ENCODE assay signal across 11 cellular contexts in genomic region chr3:52891164-52891563, GRCh38. TPM values are rescaled to one million over a fixed set of nuclear protein-coding genes. Genes with fewer than 3 reads are reported as not detected.
A peak's percentile ranks its signal among the peaks of the same experiment; 100 is the strongest.
DNase-seq lines count a peak whose midpoint lies in the region; ATAC-seq and TF ChIP-seq lines count a peak whose summit lies in the region.
"Had no signal": no experiment of that assay in that cellular context is flagged by ENCODE, and none has a peak within 500 bp of the region (broad histone marks: within the 10 kb centered on the region; RNA-seq: fewer than 3 reads in every experiment).

No MANE protein-coding gene starts in this region.

- H3K9me3 ChIP-seq in left lung, result no peaks in the 10 kb centered on the region
- H3K9me3 ChIP-seq: mucosa of descending colon had no signal

- no peaks in the 10 kb centered on the region for H3K9me3 Mint-ChIP-seq in stimulated activated effector memory CD8-positive, alpha-beta T cell treated with anti-CD3 and anti-CD28 coated beads, Interleukin-12 subunit alpha, Interleukin-12 subunit beta, amount 100 ng/mL, for 72 hours

- H3K4me3 ChIP-seq in left lung (no peak overlapping the region), brain microvascular endothelial cell (ENCODE audit: low read depth, low read length) (no peak overlapping the region)
- H3K4me3 ChIP-seq: mucosa of descending colon had no signal

- H3K27ac ChIP-seq in left lung (peak overlapping the region; percentile 37 to 77), brain microvascular endothelial cell (no peak overlapping the region)

- H3K4me1 Mint-ChIP-seq in stimulated activated effector memory CD8-positive, alpha-beta T cell treated with anti-CD3 and anti-CD28 coated beads, Interleukin-12 subunit alpha, Interleukin-12 subunit beta, amount 100 ng/mL, for 72 hours, result peaks cover 71% of the 10 kb centered on the region

- peak overlapping the region; percentile 90 for H3K27ac Mint-ChIP-seq in stimulated activated effector memory CD8-positive, alpha-beta T cell treated with anti-CD3 and anti-CD28 coated beads, Interleukin-12 subunit alpha, Interleukin-12 subunit beta, amount 100 ng/mL, for 72 hours

- peaks cover 15% of the 10 kb centered on the region for H3K36me3 Mint-ChIP-seq in stimulated activated effector memory CD8-positive, alpha-beta T cell treated with anti-CD3 and anti-CD28 coated beads, Interleukin-12 subunit alpha, Interleukin-12 subunit beta, amount 100 ng/mL, for 72 hours

- H3K4me3 Mint-ChIP-seq in stimulated activated effector memory CD8-positive, alpha-beta T cell treated with anti-CD3 and anti-CD28 coated beads, Interleukin-12 subunit alpha, Interleukin-12 subunit beta, amount 100 ng/mL, for 72 hours, result peak overlapping the region; percentile 63

- ATAC-seq in HG03432 (IDR thresholded peaks at IDR 0.05; ENCODE audit: unreplicated experiment) (peak; percentile 12), left lung (peak; percentile 80), GM18498 (IDR thresholded peaks at IDR 0.05; ENCODE audit: unreplicated experiment) (no peak)
- peak; percentile 66 for ATAC-seq in stimulated activated effector memory CD8-positive, alpha-beta T cell treated with anti-CD3 and anti-CD28 coated beads, Interleukin-12 subunit alpha, Interleukin-12 subunit beta, amount 100 ng/mL, for 72 hours

- no peaks in the 10 kb centered on the region for H3K27me3 ChIP-seq in left lung
- no peaks in the 10 kb centered on the region for H3K27me3 ChIP-seq in brain microvascular endothelial cell (replicated peaks)

- H3K36me3 ChIP-seq in left lung, result no peaks in the 10 kb centered on the region
- H3K36me3 ChIP-seq in brain microvascular endothelial cell (replicated peaks), result no peaks in the 10 kb centered on the region

- no peak for TF ChIP-seq CTCF in left lung (IDR thresholded peaks at IDR 0.05)
- TF ChIP-seq CTCF in brain microvascular endothelial cell (IDR thresholded peaks at IDR 0.05; ENCODE audit: low read depth, low read length, missing control alignments), result no peak
- no peak for TF ChIP-seq CTCF in GM20000 (IDR thresholded peaks at IDR 0.05; ENCODE audit: extremely low read depth, missing control alignments)

- intact Hi-C loops in left lung (cut with DNase I), result no loop called here

- peaks cover 29 to 59% of the 10 kb centered on the region in 2 donors for H3K4me1 ChIP-seq in left lung

- DNase-seq in activated T-cell treated with anti-CD3 and anti-CD28 coated beads for 48 hours (ENCODE audit: low read depth) (peak; percentile 48), left lung (peak; percentile 50 to 71), brain microvascular endothelial cell (no peak), DMS 273 (lab: John Stamatoyannopoulos, UW; ENCODE audit: unreplicated experiment) (no peak), GM20000 (ENCODE audit: low spot score) (no peak)
- peak; percentile 23 to 73 for DNase-seq in stimulated activated effector memory CD8-positive, alpha-beta T cell treated with anti-CD3 and anti-CD28 coated beads, Interleukin-12 subunit alpha, Interleukin-12 subunit beta, amount 100 ng/mL, for 72 hours (ENCODE audit: low spot score in 2 of 2)
- DNase-seq: NCI-H1105, SHP77 had no signal

- in situ Hi-C loops in brain microvascular endothelial cell (cut with HindIII; ENCODE audit: low pct_ligation_motif_present, low sequenced_read_pairs), result no loop called here

RNA-seq across cellular contexts. Expression of gene STIMATE, which starts 6.2 kb away (rescaled TPM):
- 10 to 100 TPM; 21.0 to 28.3 TPM for total RNA-seq in left lung

RNA-seq across cellular contexts. Expression of gene MUSTN1, which starts 56.3 kb away (rescaled TPM):
- 1 to 10 TPM; 1.2 to 7.5 TPM for total RNA-seq in left lung

Comparison
In these comparisons a context has a peak if more than half of its experiments do, and no peak if none do; other contexts are left out.
1. DNase-seq: peak in activated T-cell treated with anti-CD3 and anti-CD28 coated beads for 48 hours (single experiment), left lung (2 of 2) and stimulated activated effector memory CD8-positive, alpha-beta T cell treated with anti-CD3 and anti-CD28 coated beads, Interleukin-12 subunit alpha, Interleukin-12 subunit beta, amount 100 ng/mL, for 72 hours (2 of 2); none in brain microvascular endothelial cell (single experiment), DMS 273 (single experiment) and GM20000 (single experiment).